1 cellular context compared by ENCODE assay signal in the genomic region with DNA sequence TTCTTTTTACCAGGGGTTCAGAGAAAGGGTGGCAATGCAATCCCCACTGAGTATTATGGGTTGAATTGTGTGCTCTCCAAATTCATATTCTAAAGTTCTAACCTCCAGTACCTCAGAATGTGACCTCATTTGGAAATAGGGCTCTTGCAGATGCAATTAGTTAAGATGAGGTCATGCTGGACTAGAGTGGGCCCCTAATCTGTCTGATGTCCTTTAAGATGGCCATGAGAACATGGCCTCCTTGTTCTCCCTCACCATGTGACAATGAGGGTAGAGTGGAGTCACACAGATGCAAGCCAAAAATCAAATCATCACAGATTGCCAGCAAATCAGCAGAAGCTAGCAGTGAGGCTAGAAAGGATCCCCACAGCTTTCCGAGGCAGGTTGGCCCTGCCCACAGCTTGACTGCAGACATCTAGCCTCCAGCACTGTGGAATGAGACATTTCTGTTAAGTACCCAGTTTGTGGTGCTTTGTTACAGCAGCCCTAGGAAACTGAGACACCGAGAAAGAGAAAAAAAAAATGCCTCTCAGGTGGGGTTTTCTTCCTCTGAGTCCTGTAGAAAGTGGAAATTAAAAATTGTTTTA.
TF ChIP-seq lines count a peak whose summit lies in the region.

No MANE protein-coding gene starts in this region.

TF ChIP-seq in HEK293, 187 proteins besides CTCF, POLR2A, EP300 and RAD21 (continued from another document):
- TF ChIP-seq, protein P1, sequence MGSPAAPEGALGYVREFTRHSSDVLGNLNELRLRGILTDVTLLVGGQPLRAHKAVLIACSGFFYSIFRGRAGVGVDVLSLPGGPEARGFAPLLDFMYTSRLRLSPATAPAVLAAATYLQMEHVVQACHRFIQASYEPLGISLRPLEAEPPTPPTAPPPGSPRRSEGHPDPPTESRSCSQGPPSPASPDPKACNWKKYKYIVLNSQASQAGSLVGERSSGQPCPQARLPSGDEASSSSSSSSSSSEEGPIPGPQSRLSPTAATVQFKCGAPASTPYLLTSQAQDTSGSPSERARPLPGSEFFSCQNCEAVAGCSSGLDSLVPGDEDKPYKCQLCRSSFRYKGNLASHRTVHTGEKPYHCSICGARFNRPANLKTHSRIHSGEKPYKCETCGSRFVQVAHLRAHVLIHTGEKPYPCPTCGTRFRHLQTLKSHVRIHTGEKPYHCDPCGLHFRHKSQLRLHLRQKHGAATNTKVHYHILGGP (tag by site-specific recombination; IDR thresholded peaks at IDR 0.05) = no peak
- TF ChIP-seq ZBTB21 (tag by site-specific recombination; IDR thresholded peaks at IDR 0.05) (peak; percentile 49), BCL11B (tag by site-specific recombination; IDR thresholded peaks at IDR 0.05; ENCODE audit: low read depth) (no peak), ZNF214 (tag by site-specific recombination; IDR thresholded peaks at IDR 0.05; ENCODE audit: borderline replicate concordance) (no peak), GFI1B (tag by site-specific recombination; IDR thresholded peaks at IDR 0.05) (no peak), SCRT1 (tag by site-specific recombination; IDR thresholded peaks at IDR 0.05; ENCODE audit: borderline replicate concordance) (no peak), ZFP69B (tag by site-specific recombination; IDR thresholded peaks at IDR 0.05) (peak; percentile 93), ZNF560 (tag by site-specific recombination; IDR thresholded peaks at IDR 0.05; ENCODE audit: borderline replicate concordance) (no peak), ZIC2 (tag by site-specific recombination; IDR thresholded peaks at IDR 0.05) (0 out of 2 replicates have a peak, but pooled peaks have one; percentile 17), ZNF514 (tag by site-specific recombination; IDR thresholded peaks at IDR 0.05) (no peak), ZNF2 (tag by site-specific recombination; IDR thresholded peaks at IDR 0.05) (no peak), KLF1 (tag by site-specific recombination; IDR thresholded peaks at IDR 0.05) (no peak)
- TF ChIP-seq, protein P2, sequence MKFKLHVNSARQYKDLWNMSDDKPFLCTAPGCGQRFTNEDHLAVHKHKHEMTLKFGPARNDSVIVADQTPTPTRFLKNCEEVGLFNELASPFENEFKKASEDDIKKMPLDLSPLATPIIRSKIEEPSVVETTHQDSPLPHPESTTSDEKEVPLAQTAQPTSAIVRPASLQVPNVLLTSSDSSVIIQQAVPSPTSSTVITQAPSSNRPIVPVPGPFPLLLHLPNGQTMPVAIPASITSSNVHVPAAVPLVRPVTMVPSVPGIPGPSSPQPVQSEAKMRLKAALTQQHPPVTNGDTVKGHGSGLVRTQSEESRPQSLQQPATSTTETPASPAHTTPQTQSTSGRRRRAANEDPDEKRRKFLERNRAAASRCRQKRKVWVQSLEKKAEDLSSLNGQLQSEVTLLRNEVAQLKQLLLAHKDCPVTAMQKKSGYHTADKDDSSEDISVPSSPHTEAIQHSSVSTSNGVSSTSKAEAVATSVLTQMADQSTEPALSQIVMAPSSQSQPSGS (tag by site-specific recombination; IDR thresholded peaks at IDR 0.05; ENCODE audit: low read depth) = peak; percentile 72; the same call in 1 of the 2 replicates
